In the genomic region with DNA sequence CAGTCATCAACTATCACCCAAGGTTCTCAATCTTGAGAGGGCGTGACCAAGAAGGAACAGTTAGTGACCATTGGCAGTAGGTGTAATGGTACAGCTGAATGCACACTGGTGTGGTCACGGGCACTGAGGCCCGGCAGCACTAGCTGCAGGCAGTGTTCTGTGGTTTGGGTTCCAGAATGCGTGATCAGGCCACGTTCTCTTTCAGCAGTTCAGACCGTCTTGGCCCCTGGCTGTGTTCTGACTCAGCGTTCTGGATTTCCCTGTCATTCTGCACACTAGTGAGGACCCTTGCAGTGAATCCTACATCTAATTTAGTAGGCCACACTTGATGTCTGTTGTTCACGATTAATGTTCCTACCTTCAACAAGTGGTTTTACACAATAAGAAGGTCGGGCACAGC, we compare ENCODE assay signal across 32 cellular contexts.
"Had no signal": no experiment of that assay in that cellular context is flagged by ENCODE, and none has a peak within 500 bp of the region (broad histone marks: within the 10 kb centered on the region; RNA-seq: fewer than 3 reads in every experiment).

No MANE protein-coding gene starts in this region.

- H3K9me3 ChIP-seq: gastroesophageal sphincter had no signal

- ATAC-seq: activated T-cell treated with anti-CD3 and anti-CD28 coated beads, Interleukin-2, amount 50 U/mL, for 4 hours; activated T-helper 17 cell treated with anti-CD3 and anti-CD28 coated beads, Interleukin-2, amount 50 U/mL, for 72 hours; gastroesophageal sphincter; heart right ventricle; WTC11 had no signal

- H3K9me3 Mint-ChIP-seq: dendritic cell treated with granulocyte-macrophage colony-stimulating factor and Interleukin-4, amounts not matched to agents 40 ng/mL and 50 ng/mL, for 4 days had no signal

- H3K4me1 Mint-ChIP-seq: activated CD4-positive, alpha-beta memory T cell treated with anti-CD3 and anti-CD28 coated beads, Interleukin-2, amount 10 ng/mL, durations not matched to agents 7 days and 5 days; activated CD4-positive, alpha-beta T cell treated with anti-CD3 and anti-CD28 coated beads, Interleukin-2, amount 10 ng/mL, durations not matched to agents 7 days and 5 days; activated T-helper 17 cell treated with anti-CD3 and anti-CD28 coated beads, Interleukin-2, amount 50 U/mL, for 72 hours; central memory CD8-positive, alpha-beta T cell had no signal

- FAIRE-seq: astrocyte, bronchial epithelial cell, TTC549 had no signal

- H3K27ac ChIP-seq: brain microvascular endothelial cell, coronary artery, dorsolateral prefrontal cortex, esophagus squamous epithelium, gastroesophageal sphincter, heart right ventricle, hepatocyte, VCaP had no signal

- H3K36me3 ChIP-seq: brain microvascular endothelial cell, esophagus squamous epithelium, gastroesophageal sphincter, heart right ventricle had no signal

- H3K27me3 Mint-ChIP-seq: activated CD4-positive, alpha-beta memory T cell treated with anti-CD3 and anti-CD28 coated beads, Interleukin-2, amount 10 ng/mL, durations not matched to agents 7 days and 5 days; activated CD4-positive, alpha-beta T cell treated with anti-CD3 and anti-CD28 coated beads, Interleukin-2, amount 10 ng/mL, durations not matched to agents 7 days and 5 days; activated naive CD8-positive, alpha-beta T cell; dendritic cell treated with granulocyte-macrophage colony-stimulating factor and Interleukin-4, amounts not matched to agents 40 ng/mL and 50 ng/mL, for 4 days had no signal

- H2AFZ ChIP-seq: hepatocyte had no signal

- H3K27me3 ChIP-seq: brain microvascular endothelial cell, dorsolateral prefrontal cortex, esophagus squamous epithelium, gastroesophageal sphincter, heart right ventricle, hepatocyte had no signal

- H3K4me3 ChIP-seq: coronary artery, dorsolateral prefrontal cortex, esophagus squamous epithelium, gastroesophageal sphincter, heart right ventricle, hepatocyte had no signal

- H3K4me2 ChIP-seq: hepatocyte had no signal

- DNase-seq: activated CD4-positive, alpha-beta memory T cell treated with anti-CD3 and anti-CD28 coated beads, Interleukin-2, amount 10 ng/mL, durations not matched to agents 7 days and 5 days; activated CD4-positive, alpha-beta T cell treated with anti-CD3 and anti-CD28 coated beads for 1 hour; activated CD4-positive, alpha-beta T cell treated with anti-CD3 and anti-CD28 coated beads for 4 hours; activated CD4-positive, alpha-beta T cell treated with anti-CD3 and anti-CD28 coated beads, Interleukin-2, amount 10 ng/mL, durations not matched to agents 7 days and 5 days; activated CD4-positive, alpha-beta T cell treated with anti-CD3 and anti-CD28 coated beads, Interleukin-2, amount 50 U/mL, for 4 hours; activated effector memory CD4-positive, alpha-beta T cell treated with Interleukin-2 at 50 U/mL for 16 hours; activated gamma-delta T cell treated with Interleukin-2 at 50 U/mL for 16 hours; activated naive CD4-positive, alpha-beta T cell treated with anti-CD3 and anti-CD28 coated beads, Interleukin-2, amount 50 U/mL, for 16 hours; activated naive CD4-positive, alpha-beta T cell treated with Interleukin-2 at 50 U/mL for 16 hours; activated T-cell treated with anti-CD3 and anti-CD28 coated beads, Interleukin-2, amount 50 U/mL, for 4 hours; amniotic stem cell; anterior cingulate cortex; brain microvascular endothelial cell; dorsolateral prefrontal cortex; effector memory CD4-positive, alpha-beta T cell; endodermal cell; esophagus squamous epithelium; foreskin melanocyte; heart right ventricle; T-helper 2 cell had no signal

- H3K79me2 ChIP-seq: hepatocyte had no signal

- H3K4me3 Mint-ChIP-seq: activated CD4-positive, alpha-beta memory T cell treated with anti-CD3 and anti-CD28 coated beads, Interleukin-2, amount 10 ng/mL, durations not matched to agents 7 days and 5 days; activated CD4-positive, alpha-beta T cell treated with anti-CD3 and anti-CD28 coated beads, Interleukin-2, amount 10 ng/mL, durations not matched to agents 7 days and 5 days; activated naive CD8-positive, alpha-beta T cell; activated T-cell treated with anti-CD3 and anti-CD28 coated beads, Interleukin-2, amount 50 U/mL, for 4 hours; activated T-helper 17 cell treated with anti-CD3 and anti-CD28 coated beads, Interleukin-2, amount 50 U/mL, for 72 hours; central memory CD8-positive, alpha-beta T cell; dendritic cell treated with granulocyte-macrophage colony-stimulating factor and Interleukin-4, amounts not matched to agents 40 ng/mL and 50 ng/mL, for 4 days; endodermal cell; WTC11 had no signal

- H3K27ac Mint-ChIP-seq: activated CD4-positive, alpha-beta memory T cell treated with anti-CD3 and anti-CD28 coated beads, Interleukin-2, amount 10 ng/mL, durations not matched to agents 7 days and 5 days; activated CD4-positive, alpha-beta T cell treated with anti-CD3 and anti-CD28 coated beads, Interleukin-2, amount 10 ng/mL, durations not matched to agents 7 days and 5 days; activated naive CD8-positive, alpha-beta T cell; activated T-helper 17 cell treated with anti-CD3 and anti-CD28 coated beads, Interleukin-2, amount 50 U/mL, for 72 hours; dendritic cell treated with granulocyte-macrophage colony-stimulating factor and Interleukin-4, amounts not matched to agents 40 ng/mL and 50 ng/mL, for 4 days; endodermal cell; WTC11 had no signal
